ENCODE assay signal across 1 cellular context in the genomic region with DNA sequence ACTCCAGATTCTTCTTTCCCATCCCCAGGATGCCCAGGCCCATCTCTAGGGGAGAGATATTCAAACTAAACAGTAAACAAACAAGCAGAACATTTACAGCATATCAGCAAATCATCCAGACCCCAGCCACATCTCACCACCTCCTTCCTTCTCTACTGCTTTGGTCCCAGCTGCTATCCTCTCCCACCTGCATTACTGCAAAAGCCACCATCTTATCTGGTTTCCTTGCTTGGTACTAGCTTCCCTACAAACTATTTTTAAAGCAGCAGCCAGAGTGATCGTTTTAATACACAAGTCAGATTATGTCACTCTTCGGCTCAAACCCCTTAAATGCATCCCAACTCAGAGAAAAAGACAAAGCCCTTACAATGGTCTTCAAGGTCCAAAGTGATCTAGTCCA.
TF ChIP-seq lines count a peak whose summit lies in the region.

No MANE protein-coding gene starts in this region.

TF ChIP-seq in IMR-90, 13 proteins besides CTCF, POLR2A, EP300 and RAD21:
- TF ChIP-seq MAZ (IDR thresholded peaks at IDR 0.05; ENCODE audit: borderline replicate concordance, low read depth, low read length) (no peak), USF2 (IDR thresholded peaks at IDR 0.05; ENCODE audit: low read depth, low read length) (no peak), MAFK (IDR thresholded peaks at IDR 0.05; ENCODE audit: low read depth, low read length) (no peak), FOS (IDR thresholded peaks at IDR 0.05; ENCODE audit: low read depth, low read length) (no peak), RFX5 (IDR thresholded peaks at IDR 0.05; ENCODE audit: low read depth, low read length) (no peak), BHLHE40 (IDR thresholded peaks at IDR 0.05; ENCODE audit: low read depth, low read length) (no peak), RCOR1 (IDR thresholded peaks at IDR 0.05; ENCODE audit: insufficient replicate concordance, low read length) (no peak), CEBPB (IDR thresholded peaks at IDR 0.05; ENCODE audit: low read depth, low read length) (no peak)
TF ChIP-seq in IMR-90: peak in this region for 0.
